24 cellular contexts compared by ENCODE assay signal in genomic region chr3:95162794-95163193, GRCh38.
"Had no signal": no experiment of that assay in that cellular context is flagged by ENCODE, and none has a peak within 500 bp of the region (broad histone marks: within the 10 kb centered on the region; RNA-seq: fewer than 3 reads in every experiment).

No MANE protein-coding gene starts in this region.

- H3K4me1 Mint-ChIP-seq: T-cell had no signal

- H3K4me3 Mint-ChIP-seq: T-cell; T-helper 1 cell treated with Interleukin-12 subunit alpha and Interleukin-12 subunit beta and Interleukin-4 antibody, amounts not matched to agents 30 μg/mL and 1 μg/mL, for 36 hours had no signal

- H3K27ac Mint-ChIP-seq: T-cell; T-helper 1 cell treated with Interleukin-12 subunit alpha and Interleukin-12 subunit beta and Interleukin-4 antibody, amounts not matched to agents 30 μg/mL and 1 μg/mL, for 36 hours had no signal

- H3K9me3 ChIP-seq: SK-N-SH had no signal

- ATAC-seq: Panc1, PC-3, T-cell had no signal

- H3K4me2 ChIP-seq: SK-N-SH had no signal

- H3K9ac ChIP-seq: SK-N-SH had no signal

- H3K27me3 Mint-ChIP-seq: T-cell had no signal

- H3K27ac ChIP-seq: RWPE1 had no signal

- DNase-seq: KBM-7; NCI-H1092; NCI-H1105 treated with DMSO at 0.1 percent for 48 hours; NCI-H1417 treated with DMSO at 0.1 percent for 48 hours; NCI-H146; NCI-H1694 treated with DMSO at 0.1 percent for 48 hours; NCI-H1930; NCI-H2081 treated with DMSO at 0.1 percent for 48 hours; NCI-H2171; NCI-H226; NCI-H446; NCI-H510A; NCI-H524 treated with DMSO at 0.1 percent for 48 hours; NCI-H69; NCI-H774; NK-92 treated with Interleukin-12 subunit alpha and Interleukin-12 subunit beta, amount 100 ng/mL, for 24 hours; PC-3; SHP77; SK-N-SH; SW 1271; T-cell had no signal

- H3K36me3 Mint-ChIP-seq: T-cell had no signal
